1 cellular context compared by ENCODE assay signal in the genomic region with DNA sequence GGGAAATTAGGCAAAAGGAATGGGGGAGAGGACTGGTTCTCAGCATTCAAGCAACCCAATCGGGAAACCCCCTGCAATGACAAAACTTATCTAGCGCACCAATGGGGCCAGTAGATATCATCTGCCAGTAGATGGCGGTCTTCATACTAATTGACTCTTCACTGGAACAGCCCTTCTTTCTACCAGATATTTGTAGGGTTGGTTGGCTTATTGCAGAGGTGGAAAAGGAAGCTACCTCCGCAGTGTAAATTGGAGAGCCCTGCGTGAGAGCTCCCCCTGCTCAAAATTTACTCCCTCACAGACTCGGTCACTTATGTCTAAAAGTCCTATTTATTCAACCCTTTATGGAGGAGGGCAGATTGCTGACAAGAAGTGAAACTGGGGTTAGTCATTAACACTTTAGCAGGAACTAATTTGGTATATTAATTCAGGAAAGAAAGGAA.
TF ChIP-seq lines count a peak whose summit lies in the region.

No MANE protein-coding gene starts in this region.

TF ChIP-seq in HCT116, 20 proteins besides CTCF, POLR2A, EP300 and RAD21 (continued from another document):
- TF ChIP-seq CBX3 (IDR thresholded peaks at IDR 0.05; ENCODE audit: low read depth) (no peak), ATF3 (IDR thresholded peaks at IDR 0.05) (no peak), YY1 (IDR thresholded peaks at IDR 0.05; ENCODE audit: extremely low read depth, insufficient replicate concordance, low read depth, low read length) (no peak), FOSL1 (IDR thresholded peaks at IDR 0.05; ENCODE audit: low read depth) (no peak), ZNF274 (IDR thresholded peaks at IDR 0.05; ENCODE audit: low read depth, low read length) (no peak), POLR2AphosphoS5 (IDR thresholded peaks at IDR 0.05; ENCODE audit: low read depth, low read length) (no peak), REST (IDR thresholded peaks at IDR 0.05; ENCODE audit: low read depth) (no peak), EZH2 (IDR thresholded peaks at IDR 0.05) (no peak)
- TF ChIP-seq, protein P1, sequence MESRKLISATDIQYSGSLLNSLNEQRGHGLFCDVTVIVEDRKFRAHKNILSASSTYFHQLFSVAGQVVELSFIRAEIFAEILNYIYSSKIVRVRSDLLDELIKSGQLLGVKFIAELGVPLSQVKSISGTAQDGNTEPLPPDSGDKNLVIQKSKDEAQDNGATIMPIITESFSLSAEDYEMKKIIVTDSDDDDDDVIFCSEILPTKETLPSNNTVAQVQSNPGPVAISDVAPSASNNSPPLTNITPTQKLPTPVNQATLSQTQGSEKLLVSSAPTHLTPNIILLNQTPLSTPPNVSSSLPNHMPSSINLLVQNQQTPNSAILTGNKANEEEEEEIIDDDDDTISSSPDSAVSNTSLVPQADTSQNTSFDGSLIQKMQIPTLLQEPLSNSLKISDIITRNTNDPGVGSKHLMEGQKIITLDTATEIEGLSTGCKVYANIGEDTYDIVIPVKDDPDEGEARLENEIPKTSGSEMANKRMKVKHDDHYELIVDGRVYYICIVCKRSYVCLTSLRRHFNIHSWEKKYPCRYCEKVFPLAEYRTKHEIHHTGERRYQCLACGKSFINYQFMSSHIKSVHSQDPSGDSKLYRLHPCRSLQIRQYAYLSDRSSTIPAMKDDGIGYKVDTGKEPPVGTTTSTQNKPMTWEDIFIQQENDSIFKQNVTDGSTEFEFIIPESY (IDR thresholded peaks at IDR 0.05; ENCODE audit: extremely low read depth, insufficient replicate concordance, low read length): no peak
